Comparison of ENCODE assay signal across 8 cellular contexts in genomic region chr13:78241278-78241919, GRCh38.
A peak's percentile ranks its signal among the peaks of the same experiment; 100 is the strongest.
DNase-seq lines count a peak whose midpoint lies in the region; ATAC-seq and TF ChIP-seq lines count a peak whose summit lies in the region.

No MANE protein-coding gene starts in this region.

- no peaks in the 10 kb centered on the region for H3K36me3 Mint-ChIP-seq in activated T-helper 17 cell treated with anti-CD3 and anti-CD28 coated beads, Interleukin-2, amount 50 U/mL, for 72 hours (ENCODE audit: low read depth)

- TF ChIP-seq CTCF in C4-2B (conservative IDR thresholded peaks at IDR 0.05) = peak; percentile 73
- TF ChIP-seq CTCF in KMS-11 (conservative IDR thresholded peaks at IDR 0.05; ENCODE audit: low read depth, low read length) = peak; percentile 63

- H3K79me2 ChIP-seq in KMS-11 (ENCODE audit: insufficient read depth, low read depth) = no peaks in the 10 kb centered on the region

- no peaks in the 10 kb centered on the region for H3K36me3 ChIP-seq in KMS-11 (ENCODE audit: insufficient read depth)

- no peak overlapping the region for H2AFZ ChIP-seq in KMS-11 (ENCODE audit: low read depth)

- no peak overlapping the region for H3K27ac ChIP-seq in C4-2B
- no peak overlapping the region for H3K27ac ChIP-seq in KMS-11

- H3K27ac Mint-ChIP-seq in activated T-helper 17 cell treated with anti-CD3 and anti-CD28 coated beads, Interleukin-2, amount 50 U/mL, for 72 hours = no peak overlapping the region

- H3K9ac ChIP-seq in KMS-11 = no peak overlapping the region

- ATAC-seq in GM18505 (IDR thresholded peaks at IDR 0.05; ENCODE audit: unreplicated experiment) (peak; percentile 66), HG02840 (IDR thresholded peaks at IDR 0.05; ENCODE audit: low FRiP score, unreplicated experiment) (no peak)
- no peak for ATAC-seq in activated T-helper 17 cell treated with anti-CD3 and anti-CD28 coated beads, Interleukin-2, amount 50 U/mL, for 72 hours (replicated peaks)

- no peak for TF ChIP-seq POLR2A in GM18505 (IDR thresholded peaks at IDR 0.05; ENCODE audit: borderline replicate concordance, extremely low read depth, insufficient read depth, insufficient read length)

- no peak overlapping the region for H3K4me3 Mint-ChIP-seq in activated T-helper 17 cell treated with anti-CD3 and anti-CD28 coated beads, Interleukin-2, amount 50 U/mL, for 72 hours

- in situ Hi-C loops in SK-MEL-5 (cut with HindIII; ENCODE audit: low pct_unique_long_range_greater_than_20kb, low sequenced_read_pairs) = no loop called here

- H3K4me3 ChIP-seq in KMS-11 (IDR thresholded peaks at IDR 0.05; ENCODE audit: insufficient read depth, low read depth, low read length) = no peak overlapping the region

- no peaks in the 10 kb centered on the region for H3K9me3 Mint-ChIP-seq in activated T-helper 17 cell treated with anti-CD3 and anti-CD28 coated beads, Interleukin-2, amount 50 U/mL, for 72 hours

- H3K4me2 ChIP-seq in KMS-11 = no peak overlapping the region

- no peaks in the 10 kb centered on the region for H3K27me3 Mint-ChIP-seq in activated T-helper 17 cell treated with anti-CD3 and anti-CD28 coated beads, Interleukin-2, amount 50 U/mL, for 72 hours

- H3K4me1 Mint-ChIP-seq in activated T-helper 17 cell treated with anti-CD3 and anti-CD28 coated beads, Interleukin-2, amount 50 U/mL, for 72 hours = no peaks in the 10 kb centered on the region

- H3K4me1 ChIP-seq in KMS-11 (ENCODE audit: low read depth, poor library complexity, severe bottlenecking) = no peaks in the 10 kb centered on the region

- H3K27me3 ChIP-seq in KMS-11 (ENCODE audit: insufficient read depth, low read depth) = no peaks in the 10 kb centered on the region

- no peaks in the 10 kb centered on the region for H4K20me1 ChIP-seq in KMS-11 (ENCODE audit: insufficient read depth)

- peak; percentile 77 for DNase-seq in SK-MEL-5 (ENCODE audit: low read depth, low spot score)
- peak; percentile 23 for DNase-seq in fibroblast of peridontal ligament (ENCODE audit: extremely low read depth)
- peak; percentile 17 for DNase-seq in renal cortical epithelial cell (ENCODE audit: low read depth)

Comparison
In these comparisons a context has a peak if more than half of its experiments do, and no peak if none do; other contexts are left out.
1. DNase-seq: peak in every context shown above with its lines; median percentile 77 in SK-MEL-5; 23 in fibroblast of peridontal ligament; 17 in renal cortical epithelial cell.